ENCODE assay signal across 1 cellular context in genomic region chr7:151899513-151900360, GRCh38.
TF ChIP-seq lines count a peak whose summit lies in the region.

No MANE protein-coding gene starts in this region.

TF ChIP-seq in neural cell, 6 proteins besides CTCF, POLR2A, EP300 and RAD21 (continued from another document):
- TF ChIP-seq, protein P1, sequence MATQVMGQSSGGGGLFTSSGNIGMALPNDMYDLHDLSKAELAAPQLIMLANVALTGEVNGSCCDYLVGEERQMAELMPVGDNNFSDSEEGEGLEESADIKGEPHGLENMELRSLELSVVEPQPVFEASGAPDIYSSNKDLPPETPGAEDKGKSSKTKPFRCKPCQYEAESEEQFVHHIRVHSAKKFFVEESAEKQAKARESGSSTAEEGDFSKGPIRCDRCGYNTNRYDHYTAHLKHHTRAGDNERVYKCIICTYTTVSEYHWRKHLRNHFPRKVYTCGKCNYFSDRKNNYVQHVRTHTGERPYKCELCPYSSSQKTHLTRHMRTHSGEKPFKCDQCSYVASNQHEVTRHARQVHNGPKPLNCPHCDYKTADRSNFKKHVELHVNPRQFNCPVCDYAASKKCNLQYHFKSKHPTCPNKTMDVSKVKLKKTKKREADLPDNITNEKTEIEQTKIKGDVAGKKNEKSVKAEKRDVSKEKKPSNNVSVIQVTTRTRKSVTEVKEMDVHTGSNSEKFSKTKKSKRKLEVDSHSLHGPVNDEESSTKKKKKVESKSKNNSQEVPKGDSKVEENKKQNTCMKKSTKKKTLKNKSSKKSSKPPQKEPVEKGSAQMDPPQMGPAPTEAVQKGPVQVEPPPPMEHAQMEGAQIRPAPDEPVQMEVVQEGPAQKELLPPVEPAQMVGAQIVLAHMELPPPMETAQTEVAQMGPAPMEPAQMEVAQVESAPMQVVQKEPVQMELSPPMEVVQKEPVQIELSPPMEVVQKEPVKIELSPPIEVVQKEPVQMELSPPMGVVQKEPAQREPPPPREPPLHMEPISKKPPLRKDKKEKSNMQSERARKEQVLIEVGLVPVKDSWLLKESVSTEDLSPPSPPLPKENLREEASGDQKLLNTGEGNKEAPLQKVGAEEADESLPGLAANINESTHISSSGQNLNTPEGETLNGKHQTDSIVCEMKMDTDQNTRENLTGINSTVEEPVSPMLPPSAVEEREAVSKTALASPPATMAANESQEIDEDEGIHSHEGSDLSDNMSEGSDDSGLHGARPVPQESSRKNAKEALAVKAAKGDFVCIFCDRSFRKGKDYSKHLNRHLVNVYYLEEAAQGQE (IDR thresholded peaks at IDR 0.05; ENCODE audit: borderline replicate concordance): no peak
- TF ChIP-seq POLR2AphosphoS5 (IDR thresholded peaks at IDR 0.05): no peak
- TF ChIP-seq TAF1 (IDR thresholded peaks at IDR 0.05; ENCODE audit: low read depth): no peak
TF ChIP-seq in neural cell: peak in this region for 0.
